Comparison of ENCODE assay signal across 13 cellular contexts in genomic region chr10:98074315-98074911, GRCh38. TPM values are rescaled to one million over a fixed set of nuclear protein-coding genes. Genes with fewer than 3 reads are reported as not detected.
DNase-seq lines count a peak whose midpoint lies in the region; ATAC-seq and TF ChIP-seq lines count a peak whose summit lies in the region.
"Had no signal": no experiment of that assay in that cellular context is flagged by ENCODE, and none has a peak within 500 bp of the region (broad histone marks: within the 10 kb centered on the region; RNA-seq: fewer than 3 reads in every experiment).

No MANE protein-coding gene starts in this region.

- no peaks in the 10 kb centered on the region for H3K9me3 Mint-ChIP-seq in progenitor cell of endocrine pancreas (ENCODE audit: low read depth)

- no peak overlapping the region for H3K4me3 Mint-ChIP-seq in progenitor cell of endocrine pancreas (ENCODE audit: low read depth)
- H3K4me3 Mint-ChIP-seq: activated naive CD8-positive, alpha-beta T cell treated with anti-CD3 and anti-CD28 coated beads, Interleukin-2, amount 50 U/mL, for 24 hours had no signal

- intact Hi-C loops in cardiac septum (cut with DNase I): no loop called here

- DNase-seq in cardiac muscle cell (ENCODE audit: low read depth in 1 of 2, low spot score in 1 of 2) (peak; percentile 38 to 67), cardiac septum (ENCODE audit: low spot score) (no peak), epithelial cell of esophagus (ENCODE audit: low read depth) (peak; percentile 36), progenitor cell of endocrine pancreas (ENCODE audit: low spot score, unreplicated experiment) (peak; percentile 21), OCI-M2 (lab: John Stamatoyannopoulos, UW; ENCODE audit: unreplicated experiment) (no peak), H4 (ENCODE audit: low spot score) (no peak)
- DNase-seq: activated naive CD8-positive, alpha-beta T cell treated with anti-CD3 and anti-CD28 coated beads, Interleukin-2, amount 50 U/mL, for 24 hours; BE2C; left ventricle myocardium inferior; NCI-H2081 had no signal

- no peaks in the 10 kb centered on the region for H3K27me3 ChIP-seq in cardiac muscle cell

- no peak overlapping the region for H3K4me3 ChIP-seq in cardiac muscle cell
- H3K4me3 ChIP-seq in epithelial cell of esophagus (ENCODE audit: low read length): no peak overlapping the region
- H3K4me3 ChIP-seq: left ventricle myocardium inferior had no signal

- H3K4me1 ChIP-seq in cardiac muscle cell (ENCODE audit: low read depth): no peaks in the 10 kb centered on the region
- H3K4me1 ChIP-seq: BE2C, left ventricle myocardium inferior had no signal

- no peaks in the 10 kb centered on the region for H3K36me3 ChIP-seq in cardiac muscle cell
- H3K36me3 ChIP-seq: BE2C, left ventricle myocardium inferior had no signal

- H3K9me3 ChIP-seq in cardiac muscle cell (ENCODE audit: low read depth): no peaks in the 10 kb centered on the region
- H3K9me3 ChIP-seq: BE2C, left ventricle myocardium inferior had no signal

- H3K4me1 Mint-ChIP-seq in progenitor cell of endocrine pancreas (ENCODE audit: low read depth): no peaks in the 10 kb centered on the region
- H3K4me1 Mint-ChIP-seq: activated naive CD8-positive, alpha-beta T cell treated with anti-CD3 and anti-CD28 coated beads, Interleukin-2, amount 50 U/mL, for 24 hours had no signal

- H3K27me3 Mint-ChIP-seq in progenitor cell of endocrine pancreas: peaks cover 50% of the 10 kb centered on the region

- H3K27ac ChIP-seq in cardiac muscle cell: no peak overlapping the region
- H3K27ac ChIP-seq: epithelial cell of prostate, left ventricle myocardium inferior had no signal

- no peak for TF ChIP-seq CTCF in cardiac muscle cell (IDR thresholded peaks at IDR 0.05; ENCODE audit: low read depth, low read length)
- TF ChIP-seq CTCF in epithelial cell of esophagus (IDR thresholded peaks at IDR 0.05; ENCODE audit: insufficient read depth, low read depth, low read length, missing control alignments): no peak
- TF ChIP-seq CTCF in progenitor cell of endocrine pancreas (IDR thresholded peaks at IDR 0.05; ENCODE audit: unreplicated experiment): no peak

- H3K36me3 Mint-ChIP-seq in progenitor cell of endocrine pancreas (ENCODE audit: insufficient read depth): no peaks in the 10 kb centered on the region

- no peak for ATAC-seq in GM21423 (IDR thresholded peaks at IDR 0.05; ENCODE audit: unreplicated experiment)
- ATAC-seq: activated naive CD8-positive, alpha-beta T cell treated with anti-CD3 and anti-CD28 coated beads, Interleukin-2, amount 50 U/mL, for 24 hours had no signal

- no peak overlapping the region for H3K27ac Mint-ChIP-seq in progenitor cell of endocrine pancreas
- H3K27ac Mint-ChIP-seq: activated naive CD8-positive, alpha-beta T cell treated with anti-CD3 and anti-CD28 coated beads, Interleukin-2, amount 50 U/mL, for 24 hours had no signal

TF ChIP-seq in PFSK-1, 5 proteins besides CTCF, POLR2A, EP300 and RAD21:
- TF ChIP-seq SIN3A (IDR thresholded peaks at IDR 0.05; ENCODE audit: borderline replicate concordance, insufficient read depth, low read length): no peak
- TF ChIP-seq, protein P1, sequence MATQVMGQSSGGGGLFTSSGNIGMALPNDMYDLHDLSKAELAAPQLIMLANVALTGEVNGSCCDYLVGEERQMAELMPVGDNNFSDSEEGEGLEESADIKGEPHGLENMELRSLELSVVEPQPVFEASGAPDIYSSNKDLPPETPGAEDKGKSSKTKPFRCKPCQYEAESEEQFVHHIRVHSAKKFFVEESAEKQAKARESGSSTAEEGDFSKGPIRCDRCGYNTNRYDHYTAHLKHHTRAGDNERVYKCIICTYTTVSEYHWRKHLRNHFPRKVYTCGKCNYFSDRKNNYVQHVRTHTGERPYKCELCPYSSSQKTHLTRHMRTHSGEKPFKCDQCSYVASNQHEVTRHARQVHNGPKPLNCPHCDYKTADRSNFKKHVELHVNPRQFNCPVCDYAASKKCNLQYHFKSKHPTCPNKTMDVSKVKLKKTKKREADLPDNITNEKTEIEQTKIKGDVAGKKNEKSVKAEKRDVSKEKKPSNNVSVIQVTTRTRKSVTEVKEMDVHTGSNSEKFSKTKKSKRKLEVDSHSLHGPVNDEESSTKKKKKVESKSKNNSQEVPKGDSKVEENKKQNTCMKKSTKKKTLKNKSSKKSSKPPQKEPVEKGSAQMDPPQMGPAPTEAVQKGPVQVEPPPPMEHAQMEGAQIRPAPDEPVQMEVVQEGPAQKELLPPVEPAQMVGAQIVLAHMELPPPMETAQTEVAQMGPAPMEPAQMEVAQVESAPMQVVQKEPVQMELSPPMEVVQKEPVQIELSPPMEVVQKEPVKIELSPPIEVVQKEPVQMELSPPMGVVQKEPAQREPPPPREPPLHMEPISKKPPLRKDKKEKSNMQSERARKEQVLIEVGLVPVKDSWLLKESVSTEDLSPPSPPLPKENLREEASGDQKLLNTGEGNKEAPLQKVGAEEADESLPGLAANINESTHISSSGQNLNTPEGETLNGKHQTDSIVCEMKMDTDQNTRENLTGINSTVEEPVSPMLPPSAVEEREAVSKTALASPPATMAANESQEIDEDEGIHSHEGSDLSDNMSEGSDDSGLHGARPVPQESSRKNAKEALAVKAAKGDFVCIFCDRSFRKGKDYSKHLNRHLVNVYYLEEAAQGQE (IDR thresholded peaks at IDR 0.05; ENCODE audit: insufficient read depth in 1 of 2, low read depth in 2 of 2, low read length in 2 of 2): peak; percentile 84 to 98
- no peak for TF ChIP-seq FOXP2 (optimal IDR thresholded peaks at IDR 0.05; ENCODE audit: borderline replicate concordance, extremely low read depth, extremely low read length, insufficient read depth)
- no peak for TF ChIP-seq TAF1 (IDR thresholded peaks at IDR 0.05; ENCODE audit: borderline replicate concordance, insufficient read depth, low read length)
TF ChIP-seq in PFSK-1: peak in this region for 1.

RNA-seq across cellular contexts. Expression of gene CRTAC1, which starts 44.0 kb away (rescaled TPM):
- total RNA-seq in cardiac muscle cell (0.30 and 3.1 TPM in 2 replicates), cardiac septum (3.2 TPM), progenitor cell of endocrine pancreas (4.2 and 4.6 TPM in 2 replicates)
- polyA plus RNA-seq in cardiac muscle cell: 0.96 and 8.0 TPM in 2 replicates
- polyA plus RNA-seq in PFSK-1 (2012; ENCODE audit: insufficient read length, low read depth): 1.6 TPM
- 0.17 TPM in 1 of 2 replicates, not detected in the other for total RNA-seq in H4 (2014; rRNA removed; shearing (Covaris generic))

Comparison
In these comparisons a context has a peak if more than half of its experiments do, and no peak if none do; other contexts are left out.
1. DNase-seq: peak in cardiac muscle cell (2 of 2), epithelial cell of esophagus (single experiment) and progenitor cell of endocrine pancreas (single experiment); none in cardiac septum (single experiment), OCI-M2 (single experiment) and H4 (single experiment).